16 cellular contexts compared by ENCODE assay signal in the genomic region with DNA sequence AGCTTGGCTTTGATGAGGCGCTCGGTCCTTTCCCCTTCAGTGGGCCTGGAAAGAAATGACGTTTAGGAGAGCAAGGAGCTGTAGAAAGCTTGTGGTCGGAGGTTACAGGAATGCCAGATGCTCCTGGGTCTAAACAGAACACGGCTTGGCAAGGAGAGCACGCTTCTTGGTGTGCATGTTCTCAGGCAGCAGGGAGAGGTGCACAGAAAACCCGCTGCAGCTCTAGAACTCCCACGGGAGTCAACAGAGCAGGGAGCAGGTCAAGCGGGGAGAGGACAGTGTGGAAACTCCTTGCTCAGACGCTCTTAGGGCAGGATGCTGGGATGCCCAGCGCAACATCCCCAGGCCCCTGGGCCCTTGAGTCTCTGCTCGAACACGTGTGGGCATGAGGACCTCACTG. TPM values are rescaled to one million over a fixed set of nuclear protein-coding genes. Genes with fewer than 3 reads are reported as not detected.
DNase-seq lines count a peak whose midpoint lies in the region; ATAC-seq and TF ChIP-seq lines count a peak whose summit lies in the region.
"Had no signal": no experiment of that assay in that cellular context is flagged by ENCODE, and none has a peak within 500 bp of the region (broad histone marks: within the 10 kb centered on the region; RNA-seq: fewer than 3 reads in every experiment).

No MANE protein-coding gene starts in this region.

- peaks cover 8% of the 10 kb centered on the region for H3K79me2 ChIP-seq in ACC112 (ENCODE audit: control insufficient read depth, insufficient read depth, low read length, unreplicated experiment)
- H3K79me2 ChIP-seq in HCT116 (ENCODE audit: insufficient read depth, low read length): peaks cover 46% of the 10 kb centered on the region
- peaks cover 6% of the 10 kb centered on the region for H3K79me2 ChIP-seq in trophoblast cell (ENCODE audit: control insufficient read depth, insufficient read depth, low read length, poor library complexity)
- H3K79me2 ChIP-seq in MM.1S (ENCODE audit: low read length): peaks cover 17% of the 10 kb centered on the region

- H2BK120ac ChIP-seq in trophoblast cell (ENCODE audit: insufficient read depth, low read length, poor library complexity): peak overlapping the region; percentile 75

- WGBS in esophagus muscularis mucosa: 55% methylated on average over 10 of the region's 13 CpGs
- no CpG with 5 or more reads among the region's 13 CpGs for WGBS in trophoblast cell (ENCODE audit: extremely low coverage, insufficient coverage, insufficient read length)

- TF ChIP-seq CTCF in HCT116 (IDR thresholded peaks at IDR 0.05 in 2 of 3, conservative IDR thresholded peaks at IDR 0.05 in 1 of 3; ENCODE audit: borderline replicate concordance in 1 of 3, insufficient read depth in 1 of 3, low read depth in 2 of 3, low read length in 2 of 3) (no peak), esophagus muscularis mucosa (IDR thresholded peaks at IDR 0.05) (no peak), MM.1S (IDR thresholded peaks at IDR 0.05; ENCODE audit: low read length) (no peak)

- peak overlapping the region; percentile 67 for H3K4ac ChIP-seq in trophoblast cell (ENCODE audit: low read depth, low read length)

- H3K27me3 ChIP-seq in ACC112 (ENCODE audit: insufficient read depth, low read length) (no peaks in the 10 kb centered on the region), HCT116 (ENCODE audit: insufficient read depth, low read length) (no peaks in the 10 kb centered on the region), esophagus muscularis mucosa (no peaks in the 10 kb centered on the region), trophoblast cell (ENCODE audit: insufficient read depth, low read length) (no peaks in the 10 kb centered on the region), MM.1S (replicated peaks; ENCODE audit: insufficient read depth, low read length) (no peaks in the 10 kb centered on the region)
- no peaks in the 10 kb centered on the region for H3K27me3 ChIP-seq in CD8-positive, alpha-beta memory T cell (ENCODE audit: insufficient read depth, low read length, poor library complexity, severe bottlenecking)
- H3K27me3 ChIP-seq: BE2C had no signal

- H2AK5ac ChIP-seq in trophoblast cell (ENCODE audit: low read length): peak overlapping the region; percentile 49

- peak overlapping the region; percentile 82 for H3K18ac ChIP-seq in trophoblast cell (ENCODE audit: low read length)

- peaks cover 21% of the 10 kb centered on the region for H3K36me3 ChIP-seq in ACC112 (ENCODE audit: insufficient read depth, low read length)
- H3K36me3 ChIP-seq in HCT116 (ENCODE audit: control insufficient read depth in 1 of 2, insufficient read depth in 2 of 2, low read length in 2 of 2): peaks cover 53 to 76% of the 10 kb centered on the region in 2 experiments
- H3K36me3 ChIP-seq in esophagus muscularis mucosa: peaks cover 21 to 74% (median 48%) of the 10 kb centered on the region in 4 donors
- peaks cover 32 to 33% of the 10 kb centered on the region in 2 experiments for H3K36me3 ChIP-seq in trophoblast cell (ENCODE audit: control insufficient read depth in 1 of 2, insufficient read depth in 2 of 2, low read length in 2 of 2)
- peaks cover 5% of the 10 kb centered on the region for H3K36me3 ChIP-seq in MM.1S (replicated peaks; ENCODE audit: insufficient read depth, low read length)
- H3K36me3 ChIP-seq in CD8-positive, alpha-beta memory T cell (ENCODE audit: insufficient read depth, low read length): peaks cover 16% of the 10 kb centered on the region

- no peaks in the 10 kb centered on the region for H4K20me1 ChIP-seq in HCT116 (ENCODE audit: insufficient read depth)
- H4K20me1 ChIP-seq in MM.1S (ENCODE audit: insufficient read depth, low read length): no peaks in the 10 kb centered on the region

- H4K91ac ChIP-seq in trophoblast cell (ENCODE audit: low read depth, low read length): peak overlapping the region; percentile 90

- peaks cover 0 to 68% (median 17%) of the 10 kb centered on the region in 3 donors for H3K36me3 Mint-ChIP-seq in CD8-positive, alpha-beta memory T cell
- H3K36me3 Mint-ChIP-seq in immature natural killer cell: peaks cover 20 to 33% (median 27%) of the 10 kb centered on the region in 3 donors

- CTCF ChIA-PET in HCT116 (lab: Charles Lee): interaction anchor here (0.8 kb wide), 1 partner anchor 142 kb away, joined by 3 read pairs; no protein-coding TSS in a partner anchor
- CTCF ChIA-PET in CD8-positive, alpha-beta memory T cell (lab: Charles Lee): interaction anchor here (3.5 to 9.6 kb wide), 2 partner anchors 142 to 238 kb away, joined by 21 to 174 read pairs; no protein-coding TSS in a partner anchor

- H3K27ac ChIP-seq in ACC112 (ENCODE audit: low read depth, low read length): peak overlapping the region; percentile 99
- no peak overlapping the region for H3K27ac ChIP-seq in HCT116 (ENCODE audit: low read depth, low read length)
- H3K27ac ChIP-seq in esophagus muscularis mucosa (replicated peaks in 1 of 4): peak overlapping the region; percentile 90 to 95 (median 94)
- H3K27ac ChIP-seq in trophoblast cell (ENCODE audit: low read depth, low read length): peak overlapping the region; percentile 92
- no peak overlapping the region for H3K27ac ChIP-seq in MM.1S (ENCODE audit: low read length)
- H3K27ac ChIP-seq in CD8-positive, alpha-beta memory T cell (ENCODE audit: low read depth, low read length): no peak overlapping the region

- H2BK5ac ChIP-seq in trophoblast cell (ENCODE audit: low read depth, low read length, poor library complexity): peak overlapping the region; percentile 92

- peaks cover 52% of the 10 kb centered on the region for H3K4me1 ChIP-seq in ACC112 (ENCODE audit: control insufficient read depth, insufficient read depth, low read length, unreplicated experiment)
- peaks cover 6 to 11% of the 10 kb centered on the region in 2 experiments; a peak in 3 of 4 replicates for H3K4me1 ChIP-seq in HCT116 (ENCODE audit: control insufficient read depth in 1 of 2, insufficient read depth in 2 of 2, low read length in 2 of 2)
- peaks cover 50 to 60% (median 56%) of the 10 kb centered on the region in 4 donors for H3K4me1 ChIP-seq in esophagus muscularis mucosa
- peaks cover 28 to 30% of the 10 kb centered on the region in 2 experiments for H3K4me1 ChIP-seq in trophoblast cell (ENCODE audit: control insufficient read depth in 1 of 2, insufficient read depth in 2 of 2, low read length in 2 of 2)
- peaks cover 5% of the 10 kb centered on the region; the same call in 1 of the 2 replicates for H3K4me1 ChIP-seq in MM.1S (ENCODE audit: low read length)
- peaks cover 5% of the 10 kb centered on the region for H3K4me1 ChIP-seq in CD8-positive, alpha-beta memory T cell (ENCODE audit: insufficient read depth, low read length)
- H3K4me1 ChIP-seq: BE2C had no signal

- peaks cover 37% of the 10 kb centered on the region for H3K79me1 ChIP-seq in trophoblast cell (ENCODE audit: low read length)

- no peak for ATAC-seq in HCT116
- ATAC-seq in left lobe of liver: no peak

- H3K9me2 ChIP-seq in HCT116 (ENCODE audit: insufficient read depth) (no peaks in the 10 kb centered on the region), MM.1S (replicated peaks; ENCODE audit: insufficient read depth, low read length) (no peaks in the 10 kb centered on the region)

- RAD21 ChIA-PET in HCT116 (lab: Charles Lee; ENCODE audit: low non-redundant PET in 1 of 2, low total read pairs in 2 of 2, uncharacterized antibody in 2 of 2, unreplicated experiment in 2 of 2): no interaction called here

- H3K23ac ChIP-seq in trophoblast cell (ENCODE audit: low read length): no peak overlapping the region

- peak overlapping the region; percentile 85 for H2BK12ac ChIP-seq in trophoblast cell (ENCODE audit: low read length)

- peak overlapping the region; percentile 75 for H3K14ac ChIP-seq in trophoblast cell (ENCODE audit: low read length)

- H2AFZ ChIP-seq in ACC112 (ENCODE audit: low read length, unreplicated experiment): no peak overlapping the region
- H2AFZ ChIP-seq in HCT116 (ENCODE audit: low read depth, low read length, poor library complexity, severe bottlenecking): no peak overlapping the region
- H2AFZ ChIP-seq in trophoblast cell (ENCODE audit: insufficient read depth, low read length, poor library complexity): no peak overlapping the region
- H2AFZ ChIP-seq in MM.1S (ENCODE audit: low read length): no peak overlapping the region

- H3K9ac ChIP-seq in HCT116 (ENCODE audit: low read length) (no peak overlapping the region), trophoblast cell (ENCODE audit: low read length) (no peak overlapping the region), MM.1S (ENCODE audit: low read length) (no peak overlapping the region)

- H4K12ac ChIP-seq in trophoblast cell (ENCODE audit: low read depth, low read length): no peak overlapping the region

- intact Hi-C loops in HCT116 (cut with micrococcal nuclease) (loop anchor here (10.0 kb wide), 1 partner anchor 288 kb away; a partner anchor contains a TSS), esophagus muscularis mucosa (cut with DNase I) (loop anchor here (10.0 kb wide), 1 partner anchor 148 kb away; no protein-coding TSS in a partner anchor)

- DNase-seq in HCT116 (ENCODE audit: low read depth, low spot score) (no peak), esophagus muscularis mucosa (ENCODE audit: extremely low spot score) (no peak), trophoblast cell (no peak), MM.1S (no peak), left lobe of liver (ENCODE audit: low spot score) (no peak), immature natural killer cell (no peak)
- DNase-seq in CD8-positive, alpha-beta memory T cell: no peak
- DNase-seq: activated CD4-positive, alpha-beta memory T cell treated with anti-CD3 and anti-CD28 coated beads, Interleukin-2, amount 10 ng/mL, durations not matched to agents 7 days and 5 days; BE2C; cerebellar nuclear complex; DND-41; erythroblast; KBM-7; NCI-H1436; NCI-H526 had no signal

- POLR2A ChIA-PET in HCT116 (lab: Charles Lee): no interaction called here
- POLR2A ChIA-PET in CD8-positive, alpha-beta memory T cell (lab: Charles Lee): no interaction called here

- TF ChIP-seq POLR2A in HCT116 (IDR thresholded peaks at IDR 0.05; ENCODE audit: borderline replicate concordance, extremely low read depth, insufficient read depth, insufficient read length): no peak
- no peak for TF ChIP-seq POLR2A in esophagus muscularis mucosa (IDR thresholded peaks at IDR 0.05; ENCODE audit: low read depth)

- no peak for TF ChIP-seq RAD21 in HCT116 (IDR thresholded peaks at IDR 0.05; ENCODE audit: low read depth)

- H3K4me2 ChIP-seq in HCT116 (ENCODE audit: low read length) (no peak overlapping the region), trophoblast cell (ENCODE audit: low read length) (no peak overlapping the region), MM.1S (ENCODE audit: low read depth, low read length) (no peak overlapping the region)

- H3K9me3 ChIP-seq in HCT116 (ENCODE audit: control insufficient read depth in 1 of 2, insufficient read depth in 1 of 2, low read depth in 1 of 2, low read length in 2 of 2): no peaks in the 10 kb centered on the region
- no peaks in the 10 kb centered on the region for H3K9me3 ChIP-seq in esophagus muscularis mucosa
- no peaks in the 10 kb centered on the region for H3K9me3 ChIP-seq in trophoblast cell (ENCODE audit: insufficient read depth, low read depth, low read length)
- no peaks in the 10 kb centered on the region for H3K9me3 ChIP-seq in MM.1S (replicated peaks; ENCODE audit: insufficient read depth, low read length)
- no peaks in the 10 kb centered on the region for H3K9me3 ChIP-seq in CD8-positive, alpha-beta memory T cell (ENCODE audit: low read length)
- H3K9me3 ChIP-seq: BE2C had no signal

- peaks cover 16% of the 10 kb centered on the region; the same call in 1 of the 2 replicates for H3F3A ChIP-seq in MM.1S (ENCODE audit: insufficient read depth, low read length)

- H3K4me3 ChIP-seq in ACC112 (ENCODE audit: low read depth, low read length) (no peak overlapping the region), HCT116 (replicated peaks in 1 of 2; ENCODE audit: low read depth in 1 of 2, low read length in 2 of 2) (no peak overlapping the region), esophagus muscularis mucosa (no peak overlapping the region), trophoblast cell (ENCODE audit: low read depth, low read length) (no peak overlapping the region), MM.1S (ENCODE audit: low read length) (no peak overlapping the region)
- no peak overlapping the region for H3K4me3 ChIP-seq in CD8-positive, alpha-beta memory T cell (ENCODE audit: low read length)

- TF ChIP-seq EP300 in esophagus muscularis mucosa (IDR thresholded peaks at IDR 0.05): no peak

- H3K4me1 Mint-ChIP-seq in CD8-positive, alpha-beta memory T cell: peaks cover 4 to 8% (median 5%) of the 10 kb centered on the region in 3 donors
- H3K4me1 Mint-ChIP-seq in immature natural killer cell: peaks cover 3 to 8% of the 10 kb centered on the region in 2 donors

- H3K9me3 Mint-ChIP-seq in CD8-positive, alpha-beta memory T cell: no peaks in the 10 kb centered on the region
- H3K9me3 Mint-ChIP-seq in immature natural killer cell: no peaks in the 10 kb centered on the region
- H3K9me3 Mint-ChIP-seq: activated CD4-positive, alpha-beta memory T cell treated with anti-CD3 and anti-CD28 coated beads, Interleukin-2, amount 10 ng/mL, durations not matched to agents 7 days and 5 days had no signal

- H3K27me3 Mint-ChIP-seq in CD8-positive, alpha-beta memory T cell: peaks cover 0 to 2% of the 10 kb centered on the region in 2 donors
- peaks cover 0 to 6% (median 0%) of the 10 kb centered on the region in 3 donors for H3K27me3 Mint-ChIP-seq in immature natural killer cell (ENCODE audit: low read depth in 3 of 3)
- H3K27me3 Mint-ChIP-seq: activated CD4-positive, alpha-beta memory T cell treated with anti-CD3 and anti-CD28 coated beads, Interleukin-2, amount 10 ng/mL, durations not matched to agents 7 days and 5 days had no signal

- no TSS peak for BruUV-seq in HCT116 (replicated peaks; lab: Mats Ljungman, UMichigan)

- peak overlapping the region in 2 of 8 donors; percentile 38 to 54 for H3K27ac Mint-ChIP-seq in CD8-positive, alpha-beta memory T cell
- H3K27ac Mint-ChIP-seq in immature natural killer cell: peak overlapping the region in 2 of 6 donors; percentile 17 to 32
- H3K27ac Mint-ChIP-seq: activated CD4-positive, alpha-beta memory T cell treated with anti-CD3 and anti-CD28 coated beads, Interleukin-2, amount 10 ng/mL, durations not matched to agents 7 days and 5 days had no signal

- H3K4me3 Mint-ChIP-seq in CD8-positive, alpha-beta memory T cell: no peak overlapping the region
- no peak overlapping the region for H3K4me3 Mint-ChIP-seq in immature natural killer cell
- H3K4me3 Mint-ChIP-seq: activated CD4-positive, alpha-beta memory T cell treated with anti-CD3 and anti-CD28 coated beads, Interleukin-2, amount 10 ng/mL, durations not matched to agents 7 days and 5 days had no signal

- H4K8ac ChIP-seq in trophoblast cell (ENCODE audit: low read depth, low read length): peak overlapping the region; percentile 70

RNA-seq across cellular contexts. Expression of a gene that starts 51.0 kb away (rescaled TPM):
- total RNA-seq in HCT116 (2021; ENCODE audit: unreplicated experiment): 83.3 TPM
- polyA plus RNA-seq in HCT116 (2012): 35.7 and 37.1 TPM in 2 replicates
- total RNA-seq in esophagus muscularis mucosa: 10 to 100 TPM; 14.1 to 40.9 (median 28.7) TPM
- polyA plus RNA-seq in trophoblast cell (2013): 28.2 and 30.2 TPM in 2 replicates
- total RNA-seq in CD8-positive, alpha-beta memory T cell: 10 to 100 TPM; 38.4 to 42.4 TPM
- 12.0 TPM for polyA plus RNA-seq in CD8-positive, alpha-beta memory T cell
- total RNA-seq in left lobe of liver: 18.9 TPM
- polyA plus RNA-seq in immature natural killer cell: 10 to 100 TPM in 2 of 3 donors, under 1 TPM in 1; 0.66 to 34.9 (median 11.9) TPM

Comparison
In these comparisons a context has a peak if more than half of its experiments do, and no peak if none do; other contexts are left out.
1. H3K27ac ChIP-seq: peak in ACC112 (single experiment), esophagus muscularis mucosa (4 of 4) and trophoblast cell (single experiment); none in HCT116 (single experiment), MM.1S (single experiment) and CD8-positive, alpha-beta memory T cell (single experiment).